In the genomic region with DNA sequence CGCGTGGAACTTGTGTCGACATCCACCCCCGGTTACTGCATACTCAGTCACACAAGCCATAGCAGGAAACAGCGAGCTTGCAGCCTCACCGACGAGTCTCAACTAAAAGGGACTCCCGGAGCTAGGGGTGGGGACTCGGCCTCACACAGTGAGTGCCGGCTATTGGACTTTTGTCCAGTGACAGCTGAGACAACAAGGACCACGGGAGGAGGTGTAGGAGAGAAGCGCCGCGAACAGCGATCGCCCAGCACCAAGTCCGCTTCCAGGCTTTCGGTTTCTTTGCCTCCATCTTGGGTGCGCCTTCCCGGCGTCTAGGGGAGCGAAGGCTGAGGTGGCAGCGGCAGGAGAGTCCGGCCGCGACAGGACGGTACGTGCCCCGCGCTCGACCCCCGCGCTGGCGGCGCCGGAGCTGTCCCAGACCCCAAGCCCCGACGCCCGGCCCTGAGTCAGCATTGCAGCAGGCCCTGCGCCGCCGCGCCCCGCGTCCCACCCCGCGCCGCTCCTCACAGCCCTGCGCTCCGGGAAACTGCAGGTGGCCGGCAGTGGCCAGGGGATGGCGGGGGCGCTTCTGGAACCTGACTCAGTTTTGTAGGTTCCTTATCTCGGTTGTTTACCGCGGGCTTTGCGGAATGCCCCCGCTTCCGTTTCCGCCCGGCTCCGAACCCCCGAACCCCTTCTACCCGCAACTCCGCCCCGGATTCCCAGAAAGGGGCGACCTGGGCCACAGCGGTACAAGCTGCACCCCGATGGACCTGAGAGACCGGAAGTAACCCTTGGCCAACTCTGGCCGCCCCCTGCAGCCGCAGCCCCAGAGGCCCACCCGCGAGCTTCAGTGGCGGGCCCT, we compare ENCODE assay signal across 1 cellular context.
TF ChIP-seq lines count a peak whose summit lies in the region.

A gene (plus strand): TSS at position 50 of the 844 bp plus-strand sequence. CDS start 13,702 bp downstream, outside the sequence.

TF ChIP-seq in HepG2, 621 proteins besides CTCF, POLR2A, EP300 and RAD21 (continued from another document and continues in another):
- TF ChIP-seq, protein P1, sequence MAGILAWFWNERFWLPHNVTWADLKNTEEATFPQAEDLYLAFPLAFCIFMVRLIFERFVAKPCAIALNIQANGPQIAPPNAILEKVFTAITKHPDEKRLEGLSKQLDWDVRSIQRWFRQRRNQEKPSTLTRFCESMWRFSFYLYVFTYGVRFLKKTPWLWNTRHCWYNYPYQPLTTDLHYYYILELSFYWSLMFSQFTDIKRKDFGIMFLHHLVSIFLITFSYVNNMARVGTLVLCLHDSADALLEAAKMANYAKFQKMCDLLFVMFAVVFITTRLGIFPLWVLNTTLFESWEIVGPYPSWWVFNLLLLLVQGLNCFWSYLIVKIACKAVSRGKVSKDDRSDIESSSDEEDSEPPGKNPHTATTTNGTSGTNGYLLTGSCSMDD (CRISPR knock-in tag; IDR thresholded peaks at IDR 0.05) = no peak
- TF ChIP-seq, protein P2, sequence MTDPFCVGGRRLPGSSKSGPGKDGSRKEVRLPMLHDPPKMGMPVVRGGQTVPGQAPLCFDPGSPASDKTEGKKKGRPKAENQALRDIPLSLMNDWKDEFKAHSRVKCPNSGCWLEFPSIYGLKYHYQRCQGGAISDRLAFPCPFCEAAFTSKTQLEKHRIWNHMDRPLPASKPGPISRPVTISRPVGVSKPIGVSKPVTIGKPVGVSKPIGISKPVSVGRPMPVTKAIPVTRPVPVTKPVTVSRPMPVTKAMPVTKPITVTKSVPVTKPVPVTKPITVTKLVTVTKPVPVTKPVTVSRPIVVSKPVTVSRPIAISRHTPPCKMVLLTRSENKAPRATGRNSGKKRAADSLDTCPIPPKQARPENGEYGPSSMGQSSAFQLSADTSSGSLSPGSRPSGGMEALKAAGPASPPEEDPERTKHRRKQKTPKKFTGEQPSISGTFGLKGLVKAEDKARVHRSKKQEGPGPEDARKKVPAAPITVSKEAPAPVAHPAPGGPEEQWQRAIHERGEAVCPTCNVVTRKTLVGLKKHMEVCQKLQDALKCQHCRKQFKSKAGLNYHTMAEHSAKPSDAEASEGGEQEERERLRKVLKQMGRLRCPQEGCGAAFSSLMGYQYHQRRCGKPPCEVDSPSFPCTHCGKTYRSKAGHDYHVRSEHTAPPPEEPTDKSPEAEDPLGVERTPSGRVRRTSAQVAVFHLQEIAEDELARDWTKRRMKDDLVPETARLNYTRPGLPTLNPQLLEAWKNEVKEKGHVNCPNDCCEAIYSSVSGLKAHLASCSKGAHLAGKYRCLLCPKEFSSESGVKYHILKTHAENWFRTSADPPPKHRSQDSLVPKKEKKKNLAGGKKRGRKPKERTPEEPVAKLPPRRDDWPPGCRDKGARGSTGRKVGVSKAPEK (CRISPR knock-in tag; IDR thresholded peaks at IDR 0.05; ENCODE audit: borderline replicate concordance) = no peak
- TF ChIP-seq, protein P3, sequence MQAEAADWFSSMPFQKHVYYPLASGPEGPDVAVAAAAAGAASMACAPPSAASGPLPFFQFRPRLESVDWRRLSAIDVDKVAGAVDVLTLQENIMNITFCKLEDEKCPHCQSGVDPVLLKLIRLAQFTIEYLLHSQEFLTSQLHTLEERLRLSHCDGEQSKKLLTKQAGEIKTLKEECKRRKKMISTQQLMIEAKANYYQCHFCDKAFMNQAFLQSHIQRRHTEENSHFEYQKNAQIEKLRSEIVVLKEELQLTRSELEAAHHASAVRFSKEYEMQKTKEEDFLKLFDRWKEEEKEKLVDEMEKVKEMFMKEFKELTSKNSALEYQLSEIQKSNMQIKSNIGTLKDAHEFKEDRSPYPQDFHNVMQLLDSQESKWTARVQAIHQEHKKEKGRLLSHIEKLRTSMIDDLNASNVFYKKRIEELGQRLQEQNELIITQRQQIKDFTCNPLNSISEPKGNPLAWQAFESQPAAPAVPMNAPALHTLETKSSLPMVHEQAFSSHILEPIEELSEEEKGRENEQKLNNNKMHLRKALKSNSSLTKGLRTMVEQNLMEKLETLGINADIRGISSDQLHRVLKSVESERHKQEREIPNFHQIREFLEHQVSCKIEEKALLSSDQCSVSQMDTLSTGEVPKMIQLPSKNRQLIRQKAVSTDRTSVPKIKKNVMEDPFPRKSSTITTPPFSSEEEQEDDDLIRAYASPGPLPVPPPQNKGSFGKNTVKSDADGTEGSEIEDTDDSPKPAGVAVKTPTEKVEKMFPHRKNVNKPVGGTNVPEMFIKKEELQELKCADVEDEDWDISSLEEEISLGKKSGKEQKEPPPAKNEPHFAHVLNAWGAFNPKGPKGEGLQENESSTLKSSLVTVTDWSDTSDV (CRISPR knock-in tag; IDR thresholded peaks at IDR 0.05) = 0 out of 2 replicates have a peak, but pooled peaks have one; percentile 64
- TF ChIP-seq ZNF468 (CRISPR knock-in tag; IDR thresholded peaks at IDR 0.05) = peak; percentile 74; the same call in 1 of the 2 replicates
- peak; percentile 12; the same call in 1 of the 2 replicates for TF ChIP-seq KAT8 (CRISPR knock-in tag; IDR thresholded peaks at IDR 0.05)
- peak; percentile 34 for TF ChIP-seq SAFB2 (CRISPR knock-in tag; IDR thresholded peaks at IDR 0.05; ENCODE audit: borderline replicate concordance, low read depth)
- TF ChIP-seq NFE2L2 (IDR thresholded peaks at IDR 0.05; ENCODE audit: low read length) = no peak
- TF ChIP-seq FIP1L1 (IDR thresholded peaks at IDR 0.05; ENCODE audit: borderline replicate concordance, insufficient read depth, low read depth, low read length) = no peak; the same call in 1 of the 2 replicates
- TF ChIP-seq SP1 (IDR thresholded peaks at IDR 0.05) = no peak
- no peak for TF ChIP-seq SP1 (CRISPR knock-in tag; IDR thresholded peaks at IDR 0.05)
- TF ChIP-seq, protein P4, sequence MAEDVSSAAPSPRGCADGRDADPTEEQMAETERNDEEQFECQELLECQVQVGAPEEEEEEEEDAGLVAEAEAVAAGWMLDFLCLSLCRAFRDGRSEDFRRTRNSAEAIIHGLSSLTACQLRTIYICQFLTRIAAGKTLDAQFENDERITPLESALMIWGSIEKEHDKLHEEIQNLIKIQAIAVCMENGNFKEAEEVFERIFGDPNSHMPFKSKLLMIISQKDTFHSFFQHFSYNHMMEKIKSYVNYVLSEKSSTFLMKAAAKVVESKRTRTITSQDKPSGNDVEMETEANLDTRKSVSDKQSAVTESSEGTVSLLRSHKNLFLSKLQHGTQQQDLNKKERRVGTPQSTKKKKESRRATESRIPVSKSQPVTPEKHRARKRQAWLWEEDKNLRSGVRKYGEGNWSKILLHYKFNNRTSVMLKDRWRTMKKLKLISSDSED (CRISPR knock-in tag; IDR thresholded peaks at IDR 0.05) = no peak; the same call in 1 of the 2 replicates
- no peak for TF ChIP-seq HDAC6 (IDR thresholded peaks at IDR 0.05; ENCODE audit: low read depth, low read length)
- TF ChIP-seq CBFB (CRISPR knock-in tag; IDR thresholded peaks at IDR 0.05) = peak; percentile 84
- TF ChIP-seq, protein P5, sequence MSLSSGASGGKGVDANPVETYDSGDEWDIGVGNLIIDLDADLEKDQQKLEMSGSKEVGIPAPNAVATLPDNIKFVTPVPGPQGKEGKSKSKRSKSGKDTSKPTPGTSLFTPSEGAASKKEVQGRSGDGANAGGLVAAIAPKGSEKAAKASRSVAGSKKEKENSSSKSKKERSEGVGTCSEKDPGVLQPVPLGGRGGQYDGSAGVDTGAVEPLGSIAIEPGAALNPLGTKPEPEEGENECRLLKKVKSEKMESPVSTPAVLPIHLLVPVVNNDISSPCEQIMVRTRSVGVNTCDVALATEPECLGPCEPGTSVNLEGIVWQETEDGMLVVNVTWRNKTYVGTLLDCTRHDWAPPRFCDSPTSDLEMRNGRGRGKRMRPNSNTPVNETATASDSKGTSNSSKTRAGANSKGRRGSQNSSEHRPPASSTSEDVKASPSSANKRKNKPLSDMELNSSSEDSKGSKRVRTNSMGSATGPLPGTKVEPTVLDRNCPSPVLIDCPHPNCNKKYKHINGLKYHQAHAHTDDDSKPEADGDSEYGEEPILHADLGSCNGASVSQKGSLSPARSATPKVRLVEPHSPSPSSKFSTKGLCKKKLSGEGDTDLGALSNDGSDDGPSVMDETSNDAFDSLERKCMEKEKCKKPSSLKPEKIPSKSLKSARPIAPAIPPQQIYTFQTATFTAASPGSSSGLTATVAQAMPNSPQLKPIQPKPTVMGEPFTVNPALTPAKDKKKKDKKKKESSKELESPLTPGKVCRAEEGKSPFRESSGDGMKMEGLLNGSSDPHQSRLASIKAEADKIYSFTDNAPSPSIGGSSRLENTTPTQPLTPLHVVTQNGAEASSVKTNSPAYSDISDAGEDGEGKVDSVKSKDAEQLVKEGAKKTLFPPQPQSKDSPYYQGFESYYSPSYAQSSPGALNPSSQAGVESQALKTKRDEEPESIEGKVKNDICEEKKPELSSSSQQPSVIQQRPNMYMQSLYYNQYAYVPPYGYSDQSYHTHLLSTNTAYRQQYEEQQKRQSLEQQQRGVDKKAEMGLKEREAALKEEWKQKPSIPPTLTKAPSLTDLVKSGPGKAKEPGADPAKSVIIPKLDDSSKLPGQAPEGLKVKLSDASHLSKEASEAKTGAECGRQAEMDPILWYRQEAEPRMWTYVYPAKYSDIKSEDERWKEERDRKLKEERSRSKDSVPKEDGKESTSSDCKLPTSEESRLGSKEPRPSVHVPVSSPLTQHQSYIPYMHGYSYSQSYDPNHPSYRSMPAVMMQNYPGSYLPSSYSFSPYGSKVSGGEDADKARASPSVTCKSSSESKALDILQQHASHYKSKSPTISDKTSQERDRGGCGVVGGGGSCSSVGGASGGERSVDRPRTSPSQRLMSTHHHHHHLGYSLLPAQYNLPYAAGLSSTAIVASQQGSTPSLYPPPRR (CRISPR knock-in tag; IDR thresholded peaks at IDR 0.05; ENCODE audit: borderline replicate concordance) = peak; percentile 7; the same call in 1 of the 2 replicates
- TF ChIP-seq ZNF260 (CRISPR knock-in tag; IDR thresholded peaks at IDR 0.05; ENCODE audit: borderline replicate concordance, low read depth) = no peak
- 0 out of 2 replicates have a peak, but pooled peaks have one; percentile 33 for TF ChIP-seq CENPT (CRISPR knock-in tag; IDR thresholded peaks at IDR 0.05; ENCODE audit: low read depth)
- TF ChIP-seq, protein P6, sequence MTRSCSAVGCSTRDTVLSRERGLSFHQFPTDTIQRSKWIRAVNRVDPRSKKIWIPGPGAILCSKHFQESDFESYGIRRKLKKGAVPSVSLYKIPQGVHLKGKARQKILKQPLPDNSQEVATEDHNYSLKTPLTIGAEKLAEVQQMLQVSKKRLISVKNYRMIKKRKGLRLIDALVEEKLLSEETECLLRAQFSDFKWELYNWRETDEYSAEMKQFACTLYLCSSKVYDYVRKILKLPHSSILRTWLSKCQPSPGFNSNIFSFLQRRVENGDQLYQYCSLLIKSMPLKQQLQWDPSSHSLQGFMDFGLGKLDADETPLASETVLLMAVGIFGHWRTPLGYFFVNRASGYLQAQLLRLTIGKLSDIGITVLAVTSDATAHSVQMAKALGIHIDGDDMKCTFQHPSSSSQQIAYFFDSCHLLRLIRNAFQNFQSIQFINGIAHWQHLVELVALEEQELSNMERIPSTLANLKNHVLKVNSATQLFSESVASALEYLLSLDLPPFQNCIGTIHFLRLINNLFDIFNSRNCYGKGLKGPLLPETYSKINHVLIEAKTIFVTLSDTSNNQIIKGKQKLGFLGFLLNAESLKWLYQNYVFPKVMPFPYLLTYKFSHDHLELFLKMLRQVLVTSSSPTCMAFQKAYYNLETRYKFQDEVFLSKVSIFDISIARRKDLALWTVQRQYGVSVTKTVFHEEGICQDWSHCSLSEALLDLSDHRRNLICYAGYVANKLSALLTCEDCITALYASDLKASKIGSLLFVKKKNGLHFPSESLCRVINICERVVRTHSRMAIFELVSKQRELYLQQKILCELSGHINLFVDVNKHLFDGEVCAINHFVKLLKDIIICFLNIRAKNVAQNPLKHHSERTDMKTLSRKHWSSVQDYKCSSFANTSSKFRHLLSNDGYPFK (CRISPR knock-in tag; IDR thresholded peaks at IDR 0.05; ENCODE audit: borderline replicate concordance) = peak; percentile 67; the same call in 1 of the 2 replicates
- no peak for TF ChIP-seq ZFP36 (IDR thresholded peaks at IDR 0.05; ENCODE audit: borderline replicate concordance, low read depth, low read length, partially characterized antibody)
- no peak for TF ChIP-seq NFE2 (CRISPR knock-in tag; IDR thresholded peaks at IDR 0.05)
- peak; percentile 71; the same call in 1 of the 2 replicates for TF ChIP-seq ZNF337 (CRISPR knock-in tag; IDR thresholded peaks at IDR 0.05; ENCODE audit: borderline replicate concordance, low read depth)
- TF ChIP-seq TSC22D2 (CRISPR knock-in tag; IDR thresholded peaks at IDR 0.05; ENCODE audit: borderline replicate concordance) = no peak
- TF ChIP-seq AGO2 (optimal IDR thresholded peaks at IDR 0.05; ENCODE audit: low read depth, low read length) = peak; percentile 98
- peak; percentile 93 for TF ChIP-seq YY1 (IDR thresholded peaks at IDR 0.05; ENCODE audit: insufficient read depth, insufficient replicate concordance, low read depth, low read length)
- TF ChIP-seq SNAPC2 (CRISPR knock-in tag; IDR thresholded peaks at IDR 0.05) = peak; percentile 75; the same call in 1 of the 2 replicates
- TF ChIP-seq, protein P7, sequence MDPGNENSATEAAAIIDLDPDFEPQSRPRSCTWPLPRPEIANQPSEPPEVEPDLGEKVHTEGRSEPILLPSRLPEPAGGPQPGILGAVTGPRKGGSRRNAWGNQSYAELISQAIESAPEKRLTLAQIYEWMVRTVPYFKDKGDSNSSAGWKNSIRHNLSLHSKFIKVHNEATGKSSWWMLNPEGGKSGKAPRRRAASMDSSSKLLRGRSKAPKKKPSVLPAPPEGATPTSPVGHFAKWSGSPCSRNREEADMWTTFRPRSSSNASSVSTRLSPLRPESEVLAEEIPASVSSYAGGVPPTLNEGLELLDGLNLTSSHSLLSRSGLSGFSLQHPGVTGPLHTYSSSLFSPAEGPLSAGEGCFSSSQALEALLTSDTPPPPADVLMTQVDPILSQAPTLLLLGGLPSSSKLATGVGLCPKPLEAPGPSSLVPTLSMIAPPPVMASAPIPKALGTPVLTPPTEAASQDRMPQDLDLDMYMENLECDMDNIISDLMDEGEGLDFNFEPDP (CRISPR knock-in tag; conservative IDR thresholded peaks at IDR 0.05) = no peak
- TF ChIP-seq ZSCAN31 (CRISPR knock-in tag; IDR thresholded peaks at IDR 0.05; ENCODE audit: low read depth) = peak; percentile 83
- TF ChIP-seq, protein P8, sequence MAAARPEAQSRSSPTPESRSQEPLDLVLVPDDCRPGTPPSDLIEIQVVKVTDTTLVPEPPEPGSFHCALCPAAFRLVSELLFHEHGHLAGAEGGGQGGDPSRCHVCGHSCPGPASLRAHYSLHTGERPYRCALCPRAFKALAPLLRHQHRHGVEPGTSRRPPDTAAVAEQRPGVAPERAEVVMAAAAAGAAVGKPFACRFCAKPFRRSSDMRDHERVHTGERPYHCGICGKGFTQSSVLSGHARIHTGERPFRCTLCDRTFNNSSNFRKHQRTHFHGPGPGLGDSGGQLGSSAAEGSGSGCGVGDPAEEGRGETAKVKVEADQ (CRISPR knock-in tag; IDR thresholded peaks at IDR 0.05; ENCODE audit: borderline replicate concordance) = peak; percentile 19; the same call in 1 of the 2 replicates
- no peak for TF ChIP-seq PCBP2 (optimal IDR thresholded peaks at IDR 0.05; ENCODE audit: low read depth, low read length, poor library complexity, severe bottlenecking)
- peak; percentile 29; the same call in 1 of the 2 replicates for TF ChIP-seq SP4 (CRISPR knock-in tag; IDR thresholded peaks at IDR 0.05)
- peak; percentile 89 for TF ChIP-seq JARID2 (CRISPR knock-in tag; IDR thresholded peaks at IDR 0.05; ENCODE audit: insufficient replicate concordance)
- TF ChIP-seq PPARG (CRISPR knock-in tag; conservative IDR thresholded peaks at IDR 0.05) = peak; percentile 74
- TF ChIP-seq ZNF598 (CRISPR knock-in tag; IDR thresholded peaks at IDR 0.05; ENCODE audit: borderline replicate concordance) = 0 out of 2 replicates have a peak, but pooled peaks have one; percentile 20
